In the genomic region with DNA sequence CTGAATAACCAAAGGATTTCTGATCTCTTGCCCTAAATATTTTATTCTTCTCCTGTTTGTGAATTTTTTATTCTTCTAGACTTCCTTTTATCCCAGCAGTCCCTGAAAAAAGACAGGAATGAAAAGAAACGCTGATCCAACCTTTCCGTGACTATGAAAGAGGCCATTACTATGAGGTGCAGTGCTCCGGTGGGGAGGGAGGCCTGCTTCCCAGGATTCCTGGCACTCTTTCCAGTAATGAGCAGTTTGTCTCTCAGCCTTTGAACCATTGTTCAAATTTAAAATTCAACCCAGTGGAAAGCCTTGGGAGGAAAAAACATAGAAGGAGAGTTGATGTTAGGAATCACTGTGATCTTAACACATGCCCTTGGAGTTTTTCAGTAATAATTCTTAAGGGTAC, we compare ENCODE assay signal across 18 cellular contexts. TPM values are rescaled to one million over a fixed set of nuclear protein-coding genes. Genes with fewer than 3 reads are reported as not detected.
DNase-seq lines count a peak whose midpoint lies in the region; TF ChIP-seq lines count a peak whose summit lies in the region.
"Had no signal": no experiment of that assay in that cellular context is flagged by ENCODE, and none has a peak within 500 bp of the region (broad histone marks: within the 10 kb centered on the region; RNA-seq: fewer than 3 reads in every experiment).

No MANE protein-coding gene starts in this region.

- peaks cover 19% of the 10 kb centered on the region for H3K36me3 Mint-ChIP-seq in Calu3 (ENCODE audit: insufficient read depth, unreplicated experiment)

- intact Hi-C loops in Calu3 (cut with micrococcal nuclease; ENCODE audit: unreplicated experiment), result no loop called here

- H3K9me3 ChIP-seq in AG04450 (ENCODE audit: control insufficient read depth, insufficient read depth, low read length), result no peaks in the 10 kb centered on the region; the same call in 1 of the 2 replicates
- no peaks in the 10 kb centered on the region for H3K9me3 ChIP-seq in SJSA1 (replicated peaks)
- H3K9me3 ChIP-seq in iPS-20b (ENCODE audit: insufficient read depth, low read depth, low read length), result no peaks in the 10 kb centered on the region
- H3K9me3 ChIP-seq: BLaER1 treated with 17β-estradiol and CSF1 and Interleukin-3, amounts not matched to agents 10 nM and 100 nM; HAP-1 had no signal

- H3K36me3 ChIP-seq in SJSA1, result peaks cover 62% of the 10 kb centered on the region
- peaks cover 16% of the 10 kb centered on the region; the same call in 1 of the 2 replicates for H3K36me3 ChIP-seq in iPS-20b (ENCODE audit: insufficient read depth, low read depth, low read length)
- H3K36me3 ChIP-seq in rectal smooth muscle tissue (ENCODE audit: control insufficient read depth, insufficient read depth, low read length), result no peaks in the 10 kb centered on the region
- H3K36me3 ChIP-seq: HAP-1 had no signal

- peaks cover 5% of the 10 kb centered on the region for H3K27me3 Mint-ChIP-seq in Calu3 (ENCODE audit: unreplicated experiment)
- H3K27me3 Mint-ChIP-seq: central memory CD8-positive, alpha-beta T cell had no signal

- H3K4me3 Mint-ChIP-seq in Calu3 (ENCODE audit: low read depth, unreplicated experiment), result no peak overlapping the region
- H3K4me3 Mint-ChIP-seq: central memory CD8-positive, alpha-beta T cell; immature natural killer cell; T-helper 1 cell treated with Interleukin-12 subunit alpha and Interleukin-12 subunit beta and Interleukin-4 antibody, amounts not matched to agents 30 μg/mL and 1 μg/mL, for 36 hours had no signal

- H3K27me3 ChIP-seq in AG04450 (ENCODE audit: control insufficient read depth, insufficient read depth, low read length) (no peaks in the 10 kb centered on the region), SJSA1 (replicated peaks) (no peaks in the 10 kb centered on the region), iPS-20b (ENCODE audit: insufficient read depth, low read length) (peaks cover 63% of the 10 kb centered on the region), rectal smooth muscle tissue (ENCODE audit: control insufficient read depth, insufficient read depth, low read length) (no peaks in the 10 kb centered on the region)
- H3K27me3 ChIP-seq: BLaER1 treated with 17β-estradiol and CSF1 and Interleukin-3, amounts not matched to agents 10 nM and 100 nM had no signal

- BruUV-seq in Calu3 (replicated peaks; lab: Mats Ljungman, UMichigan), result no TSS peak

- peaks cover 28% of the 10 kb centered on the region for H3K4me1 Mint-ChIP-seq in Calu3 (ENCODE audit: low read depth, unreplicated experiment)

- CTCF ChIA-PET in AG04450 (lab: Charles Lee) (interaction anchor here (0.7 to 2.2 kb wide), 2 partner anchors 47 to 153 kb away, joined by 3 to 5 read pairs; no protein-coding TSS in a partner anchor), Calu3 (lab: Charles Lee) (no interaction called here)

- no peaks in the 10 kb centered on the region for H3K9me3 Mint-ChIP-seq in Calu3 (ENCODE audit: low read depth, unreplicated experiment)
- H3K9me3 Mint-ChIP-seq: central memory CD8-positive, alpha-beta T cell; immature natural killer cell; T-helper 1 cell treated with Interleukin-12 subunit alpha and Interleukin-12 subunit beta and Interleukin-4 antibody, amounts not matched to agents 30 μg/mL and 1 μg/mL, for 36 hours had no signal

- H3K4me3 ChIP-seq in AG04450 (ENCODE audit: low read depth, low read length) (no peak overlapping the region), SJSA1 (no peak overlapping the region), iPS-20b (ENCODE audit: low read length) (no peak overlapping the region), rectal smooth muscle tissue (ENCODE audit: low read length) (peak overlapping the region; percentile 17)
- H3K4me3 ChIP-seq: BLaER1 treated with 17β-estradiol and CSF1 and Interleukin-3, amounts not matched to agents 10 nM and 100 nM; HAP-1 had no signal

- H3K27ac ChIP-seq in AG04450 (ENCODE audit: low read depth, low read length) (peak overlapping the region; percentile 86), SJSA1 (peak overlapping the region; percentile 56), iPS-20b (ENCODE audit: low read length) (no peak overlapping the region), rectal smooth muscle tissue (ENCODE audit: low read depth, low read length) (peak overlapping the region; percentile 74)
- H3K27ac ChIP-seq: BLaER1 treated with 17β-estradiol and CSF1 and Interleukin-3, amounts not matched to agents 10 nM and 100 nM had no signal

- H3K4me1 ChIP-seq in SJSA1 (replicated peaks) (peaks cover 77% of the 10 kb centered on the region), iPS-20b (ENCODE audit: insufficient read depth, low read length) (peaks cover 41% of the 10 kb centered on the region), rectal smooth muscle tissue (ENCODE audit: control insufficient read depth, insufficient read depth, low read length) (peaks cover 23% of the 10 kb centered on the region)

- TF ChIP-seq CTCF in AG04450 (IDR thresholded peaks at IDR 0.05; ENCODE audit: low read depth, low read length) (no peak), Calu3 (IDR thresholded peaks at IDR 0.05; ENCODE audit: unreplicated experiment) (no peak)

- no peak for DNase-seq in AG04450 (ENCODE audit: low read depth, low spot score)
- no peak for DNase-seq in SJSA1 (ENCODE audit: low read depth in 1 of 2, low spot score in 2 of 2)
- no peak for DNase-seq in NCI-H69 (lab: John Stamatoyannopoulos, UW)
- DNase-seq in T-helper 2 cell, result no peak
- no peak for DNase-seq in Calu3
- DNase-seq in KG1 (lab: John Stamatoyannopoulos, UW), result no peak
- DNase-seq: immature natural killer cell; NCI-H446 treated with DMSO at 0.1 percent for 48 hours; occipital lobe; PC-3; stimulated activated CD4-positive, alpha-beta T cell treated with anti-CD3 and anti-CD28 coated beads, Interleukin-2, amount 100 ng/mL, for 48 hours; stimulated activated naive CD8-positive, alpha-beta T cell treated with anti-CD3 and anti-CD28 coated beads, Interleukin-15, Interleukin-2, amounts not matched to agents 100 U/mL and 50 U/mL, for 24 hours had no signal

- H3K9ac ChIP-seq in iPS-20b (ENCODE audit: low read depth, low read length) (peak overlapping the region; percentile 31; the same call in 1 of the 2 replicates), rectal smooth muscle tissue (ENCODE audit: low read length) (no peak overlapping the region)
- H3K9ac ChIP-seq: BLaER1 treated with 17β-estradiol and CSF1 and Interleukin-3, amounts not matched to agents 10 nM and 100 nM had no signal

- POLR2A ChIA-PET in AG04450 (lab: Yijun Ruan, JAX), result interaction anchor here (0.9 to 1.4 kb wide), 3 partner anchors 11 to 41 kb away, joined by 3 to 12 read pairs (median 8); no protein-coding TSS in a partner anchor

- no peak overlapping the region for H3K27ac Mint-ChIP-seq in Calu3 (ENCODE audit: unreplicated experiment)
- H3K27ac Mint-ChIP-seq: T-helper 1 cell treated with Interleukin-12 subunit alpha and Interleukin-12 subunit beta and Interleukin-4 antibody, amounts not matched to agents 30 μg/mL and 1 μg/mL, for 36 hours had no signal

RNA-seq across cellular contexts. Expression of a gene that starts 5.9 kb away (rescaled TPM):
- 20.4 and 20.7 TPM in 2 replicates for polyA plus RNA-seq in AG04450 (2011; rRNA removed)
- 26.6 and 31.9 TPM in 2 replicates for polyA minus RNA-seq in AG04450 (2011; rRNA and poly(A)+ RNA removed)
- total RNA-seq in SJSA1 (2014; rRNA removed; shearing (Covaris generic)), result 67.6 and 76.5 TPM in 2 replicates
- total RNA-seq in Calu3 (2022), result 11.4 and 12.2 TPM in 2 replicates
